In the genomic region with DNA sequence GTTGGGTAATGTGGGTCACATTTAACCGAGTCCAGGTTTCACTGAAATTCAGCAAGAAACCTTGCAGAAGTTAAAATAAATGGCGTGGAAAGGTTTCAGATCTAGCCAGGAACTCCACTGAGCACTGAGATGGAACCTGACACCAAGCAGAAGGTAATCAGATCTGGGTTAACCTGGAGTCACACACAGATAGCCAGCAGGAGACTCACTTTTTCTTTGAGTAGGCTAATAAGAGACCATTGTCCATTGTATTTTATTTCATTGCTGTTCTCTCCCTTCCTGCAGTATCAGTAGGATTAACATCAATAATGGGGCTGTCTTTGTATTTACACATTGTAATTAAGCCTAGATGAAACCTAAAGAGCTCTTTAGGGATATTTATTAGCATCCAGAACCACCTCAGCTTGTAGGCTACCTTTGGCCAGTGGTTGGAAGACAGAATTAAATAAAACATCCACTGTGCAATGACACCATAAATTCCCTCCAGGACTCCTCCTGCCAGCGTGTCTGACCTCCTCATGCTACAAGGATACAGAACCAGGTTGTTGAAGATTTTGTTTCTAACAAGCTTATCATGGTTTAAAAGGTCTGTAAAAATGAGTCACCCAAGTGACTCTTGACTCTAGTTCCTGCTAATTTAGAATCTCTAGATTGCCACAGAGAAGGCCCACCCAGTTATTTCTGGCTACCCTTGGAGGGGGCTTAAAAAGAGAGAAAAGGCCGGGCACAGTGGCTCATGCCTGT, we compare ENCODE assay signal across 28 cellular contexts.
"Had no signal": no experiment of that assay in that cellular context is flagged by ENCODE, and none has a peak within 500 bp of the region (broad histone marks: within the 10 kb centered on the region; RNA-seq: fewer than 3 reads in every experiment).

No MANE protein-coding gene starts in this region.

- H3K9me3 Mint-ChIP-seq: activated CD4-positive, alpha-beta T cell treated with anti-CD3 and anti-CD28 coated beads, Interleukin-2, amount 10 ng/mL, durations not matched to agents 24 days and 14 days; activated naive CD4-positive, alpha-beta T cell treated with anti-CD3 and anti-CD28 coated beads, Interleukin-2, amount 10 ng/mL, durations not matched to agents 7 days and 5 days; activated T-helper 1 cell treated with anti-CD3 and anti-CD28 coated beads, Interleukin-12 subunit alpha, Interleukin-12 subunit beta, Interleukin-2, Interleukin-4 antibody, amounts not matched to agents 30 ng/mL and 10 ng/mL and 1 ng/mL, durations not matched to agents 14 hours and 24 hours and 36 hours; nephron; stimulated activated memory B cell treated with anti-CD40 and anti-IgM and Interleukin-4, amounts not matched to agents 10 μg/mL and 1 μg/mL and 100 μg/mL, for 72 hours had no signal

- DNase-seq: activated CD4-positive, alpha-beta memory T cell treated with anti-CD3 and anti-CD28 coated beads for 36 hours; activated CD4-positive, alpha-beta T cell treated with anti-CD3 and anti-CD28 coated beads, Interleukin-2, amount 10 ng/mL, durations not matched to agents 24 days and 14 days; activated CD4-positive, CD25-positive, alpha-beta regulatory T cell treated with anti-CD3 and anti-CD28 coated beads, Interleukin-2, amount 50 U/mL, for 72 hours; activated CD8-positive, alpha-beta memory T cell treated with anti-CD3 and anti-CD28 coated beads, Interleukin-2, amount 50 U/mL, for 4 hours; activated gamma-delta T cell; activated naive CD4-positive, alpha-beta T cell treated with anti-CD3 and anti-CD28 coated beads, Interleukin-2, amount 10 ng/mL, durations not matched to agents 7 days and 5 days; activated T-cell treated with anti-CD3 and anti-CD28 coated beads, Interleukin-2, amount 50 U/mL, for 1 hour; amniotic stem cell; central memory CD4-positive, alpha-beta T cell; foreskin keratinocyte; heart right ventricle; islet precursor cell; left ventricle myocardium superior; ovary; retina; sigmoid colon; stimulated activated CD4-positive, alpha-beta T cell treated with anti-CD3 and anti-CD28 coated beads, Interleukin-1b, Interleukin-23, amount 100 ng/mL, for 48 hours; stimulated activated CD4-positive, alpha-beta T cell treated with anti-CD3 and anti-CD28 coated beads, Interleukin-4, amount 100 ng/mL, for 4 hours; stimulated activated CD8-positive, alpha-beta memory T cell treated with anti-CD3 and anti-CD28 coated beads, Interleukin-4, amount 100 ng/mL, for 48 hours; stomach; tibial artery; WERI-Rb-1 had no signal

- H3K36me3 Mint-ChIP-seq: activated CD4-positive, alpha-beta memory T cell treated with anti-CD3 and anti-CD28 coated beads for 36 hours; activated naive CD4-positive, alpha-beta T cell treated with anti-CD3 and anti-CD28 coated beads, Interleukin-2, amount 10 ng/mL, durations not matched to agents 7 days and 5 days; stimulated activated memory B cell treated with anti-CD40 and anti-IgM and Interleukin-4, amounts not matched to agents 10 μg/mL and 1 μg/mL and 100 μg/mL, for 72 hours had no signal

- H3K4me3 Mint-ChIP-seq: activated CD4-positive, alpha-beta memory T cell treated with anti-CD3 and anti-CD28 coated beads for 36 hours; activated CD4-positive, alpha-beta T cell treated with anti-CD3 and anti-CD28 coated beads, Interleukin-2, amount 10 ng/mL, durations not matched to agents 24 days and 14 days; activated naive CD4-positive, alpha-beta T cell treated with anti-CD3 and anti-CD28 coated beads, Interleukin-2, amount 10 ng/mL, durations not matched to agents 7 days and 5 days; activated T-helper 1 cell treated with anti-CD3 and anti-CD28 coated beads, Interleukin-12 subunit alpha, Interleukin-12 subunit beta, Interleukin-2, Interleukin-4 antibody, amounts not matched to agents 30 ng/mL and 10 ng/mL and 1 ng/mL, durations not matched to agents 14 hours and 24 hours and 36 hours; nephron; stimulated activated memory B cell treated with anti-CD40 and anti-IgM and Interleukin-4, amounts not matched to agents 10 μg/mL and 1 μg/mL and 100 μg/mL, for 72 hours had no signal

- H3K4me1 Mint-ChIP-seq: activated CD4-positive, alpha-beta T cell treated with anti-CD3 and anti-CD28 coated beads, Interleukin-2, amount 10 ng/mL, durations not matched to agents 24 days and 14 days; activated naive CD4-positive, alpha-beta T cell treated with anti-CD3 and anti-CD28 coated beads, Interleukin-2, amount 10 ng/mL, durations not matched to agents 7 days and 5 days; stimulated activated memory B cell treated with anti-CD40 and anti-IgM and Interleukin-4, amounts not matched to agents 10 μg/mL and 1 μg/mL and 100 μg/mL, for 72 hours had no signal

- H3K27ac ChIP-seq: esophagus muscularis mucosa, foreskin keratinocyte, heart right ventricle, ovary, prostate gland, sigmoid colon, stomach, tibial artery, WERI-Rb-1 had no signal

- H3K27me3 Mint-ChIP-seq: activated CD4-positive, alpha-beta memory T cell treated with anti-CD3 and anti-CD28 coated beads for 36 hours; activated CD4-positive, alpha-beta T cell treated with anti-CD3 and anti-CD28 coated beads, Interleukin-2, amount 10 ng/mL, durations not matched to agents 24 days and 14 days; activated naive CD4-positive, alpha-beta T cell treated with anti-CD3 and anti-CD28 coated beads, Interleukin-2, amount 10 ng/mL, durations not matched to agents 7 days and 5 days; stimulated activated memory B cell treated with anti-CD40 and anti-IgM and Interleukin-4, amounts not matched to agents 10 μg/mL and 1 μg/mL and 100 μg/mL, for 72 hours had no signal

- H3K27me3 ChIP-seq: esophagus muscularis mucosa, foreskin keratinocyte, ovary, sigmoid colon, stomach, tibial artery had no signal

- H3K36me3 ChIP-seq: esophagus muscularis mucosa, heart right ventricle, ovary, prostate gland, sigmoid colon, stomach, tibial artery, WERI-Rb-1 had no signal

- ATAC-seq: foreskin keratinocyte; heart right ventricle; left ventricle myocardium superior; stimulated activated memory B cell treated with anti-CD40 and anti-IgM and Interleukin-4, amounts not matched to agents 10 μg/mL and 1 μg/mL and 100 μg/mL, for 72 hours had no signal

- H3K9me3 ChIP-seq: esophagus muscularis mucosa, ovary, prostate gland, tibial artery had no signal

- H3K27ac Mint-ChIP-seq: activated CD4-positive, alpha-beta memory T cell treated with anti-CD3 and anti-CD28 coated beads for 36 hours; activated CD4-positive, alpha-beta T cell treated with anti-CD3 and anti-CD28 coated beads, Interleukin-2, amount 10 ng/mL, durations not matched to agents 24 days and 14 days; activated naive CD4-positive, alpha-beta T cell treated with anti-CD3 and anti-CD28 coated beads, Interleukin-2, amount 10 ng/mL, durations not matched to agents 7 days and 5 days; activated T-helper 1 cell treated with anti-CD3 and anti-CD28 coated beads, Interleukin-12 subunit alpha, Interleukin-12 subunit beta, Interleukin-2, Interleukin-4 antibody, amounts not matched to agents 30 ng/mL and 10 ng/mL and 1 ng/mL, durations not matched to agents 14 hours and 24 hours and 36 hours; nephron; stimulated activated memory B cell treated with anti-CD40 and anti-IgM and Interleukin-4, amounts not matched to agents 10 μg/mL and 1 μg/mL and 100 μg/mL, for 72 hours had no signal

- H3K4me1 ChIP-seq: esophagus muscularis mucosa, foreskin keratinocyte, heart right ventricle, prostate gland, sigmoid colon, stomach, tibial artery had no signal

- H3K4me3 ChIP-seq: esophagus muscularis mucosa, heart right ventricle, ovary, prostate gland, sigmoid colon, smooth muscle cell, stomach, tibial artery had no signal
